34 cellular contexts compared by ENCODE assay signal in genomic region chr13:62321895-62322294, GRCh38.
"Had no signal": no experiment of that assay in that cellular context is flagged by ENCODE, and none has a peak within 500 bp of the region (broad histone marks: within the 10 kb centered on the region; RNA-seq: fewer than 3 reads in every experiment).

No MANE protein-coding gene starts in this region.

- DNase-seq: activated B cell treated with CpG ODN at 0.5 μM for 24 hours; activated CD4-positive, alpha-beta memory T cell treated with anti-CD3 and anti-CD28 coated beads, Interleukin-2, amount 10 ng/mL, durations not matched to agents 7 days and 5 days; activated CD4-positive, alpha-beta T cell treated with anti-CD3 and anti-CD28 coated beads for 4 hours; activated CD4-positive, alpha-beta T cell treated with anti-CD3 and anti-CD28 coated beads, Interleukin-2, amount 10 ng/mL, durations not matched to agents 7 days and 5 days; activated CD4-positive, alpha-beta T cell treated with anti-CD3 and anti-CD28 coated beads, Interleukin-2, amount 50 U/mL, for 48 hours; activated CD4-positive, CD25-positive, alpha-beta regulatory T cell treated with anti-CD3 and anti-CD28 coated beads, Interleukin-2, amount 50 U/mL, for 72 hours; activated CD8-positive, alpha-beta memory T cell treated with anti-CD3 and anti-CD28 coated beads for 24 hours; activated CD8-positive, alpha-beta memory T cell treated with anti-CD3 and anti-CD28 coated beads, Interleukin-2, amount 10 ng/mL, durations not matched to agents 7 days and 5 days; activated CD8-positive, alpha-beta memory T cell treated with anti-CD3 and anti-CD28 coated beads, Interleukin-2, amount 50 U/mL, for 48 hours; activated CD8-positive, alpha-beta T cell treated with anti-CD3 and anti-CD28 coated beads, Interleukin-2, amount 10 ng/mL, durations not matched to agents 7 days and 5 days; activated effector memory CD4-positive, alpha-beta T cell treated with Interleukin-2 at 50 U/mL for 16 hours; activated gamma-delta T cell; activated naive CD4-positive, alpha-beta T cell treated with anti-CD3 and anti-CD28 coated beads, Interleukin-2, amount 10 ng/mL, durations not matched to agents 7 days and 5 days; activated naive CD4-positive, alpha-beta T cell treated with Interleukin-2 at 50 U/mL for 16 hours; activated naive CD8-positive, alpha-beta T cell treated with anti-CD3 and anti-CD28 coated beads, Interleukin-2, amount 10 ng/mL, durations not matched to agents 7 days and 5 days; activated naive CD8-positive, alpha-beta T cell treated with anti-CD3 and anti-CD28 coated beads, Interleukin-2, amount 50 U/mL, for 24 hours; activated T-cell treated with anti-CD3 and anti-CD28 coated beads, Interleukin-2, amount 50 U/mL, for 24 hours; activated T-cell treated with anti-CD3 and anti-CD28 coated beads, Interleukin-2, amount 50 U/mL, for 48 hours; amygdala; anterior cingulate cortex; caudate nucleus; cerebellar nuclear complex; colonic mucosa; T-helper 2 cell; T-helper 9 cell had no signal

- H3K27me3 Mint-ChIP-seq: activated B cell treated with CpG ODN at 0.5 μM for 24 hours; activated CD4-positive, alpha-beta memory T cell treated with anti-CD3 and anti-CD28 coated beads, Interleukin-2, amount 10 ng/mL, durations not matched to agents 7 days and 5 days; activated CD4-positive, alpha-beta T cell treated with anti-CD3 and anti-CD28 coated beads, Interleukin-2, amount 10 ng/mL, durations not matched to agents 7 days and 5 days; activated CD8-positive, alpha-beta memory T cell treated with anti-CD3 and anti-CD28 coated beads, Interleukin-2, amount 10 ng/mL, durations not matched to agents 7 days and 5 days; activated naive CD4-positive, alpha-beta T cell treated with anti-CD3 and anti-CD28 coated beads, Interleukin-2, amount 10 ng/mL, durations not matched to agents 7 days and 5 days; activated naive CD4-positive, alpha-beta T cell treated with anti-CD3 and anti-CD28 coated beads, Interleukin-2, amount 50 U/mL, for 24 hours; activated naive CD8-positive, alpha-beta T cell; activated naive CD8-positive, alpha-beta T cell treated with anti-CD3 and anti-CD28 coated beads, Interleukin-2, amount 10 ng/mL, durations not matched to agents 7 days and 5 days; activated naive CD8-positive, alpha-beta T cell treated with anti-CD3 and anti-CD28 coated beads, Interleukin-2, amount 50 U/mL, for 24 hours; activated T-cell treated with anti-CD3 and anti-CD28 coated beads, Interleukin-2, amount 50 U/mL, for 24 hours; central memory CD8-positive, alpha-beta T cell had no signal

- H3K36me3 Mint-ChIP-seq: activated CD8-positive, alpha-beta memory T cell treated with anti-CD3 and anti-CD28 coated beads, Interleukin-2, amount 10 ng/mL, durations not matched to agents 7 days and 5 days; activated naive CD4-positive, alpha-beta T cell treated with anti-CD3 and anti-CD28 coated beads, Interleukin-2, amount 10 ng/mL, durations not matched to agents 7 days and 5 days; activated naive CD4-positive, alpha-beta T cell treated with anti-CD3 and anti-CD28 coated beads, Interleukin-2, amount 50 U/mL, for 24 hours; activated naive CD8-positive, alpha-beta T cell; activated naive CD8-positive, alpha-beta T cell treated with anti-CD3 and anti-CD28 coated beads, Interleukin-2, amount 10 ng/mL, durations not matched to agents 7 days and 5 days; brain had no signal

- H3K27ac ChIP-seq: ascending aorta, cardiac muscle cell, colonic mucosa, VCaP had no signal

- H3K4me1 ChIP-seq: ascending aorta, colonic mucosa had no signal

- H3K36me3 ChIP-seq: ascending aorta, cardiac muscle cell, colonic mucosa had no signal

- H3K9me3 Mint-ChIP-seq: activated CD4-positive, alpha-beta memory T cell treated with anti-CD3 and anti-CD28 coated beads, Interleukin-2, amount 10 ng/mL, durations not matched to agents 7 days and 5 days; activated CD4-positive, alpha-beta T cell treated with anti-CD3 and anti-CD28 coated beads, Interleukin-2, amount 10 ng/mL, durations not matched to agents 7 days and 5 days; activated naive CD4-positive, alpha-beta T cell treated with anti-CD3 and anti-CD28 coated beads, Interleukin-2, amount 10 ng/mL, durations not matched to agents 7 days and 5 days; activated naive CD4-positive, alpha-beta T cell treated with anti-CD3 and anti-CD28 coated beads, Interleukin-2, amount 50 U/mL, for 24 hours; activated naive CD8-positive, alpha-beta T cell treated with anti-CD3 and anti-CD28 coated beads, Interleukin-2, amount 10 ng/mL, durations not matched to agents 7 days and 5 days; activated naive CD8-positive, alpha-beta T cell treated with anti-CD3 and anti-CD28 coated beads, Interleukin-2, amount 50 U/mL, for 24 hours; activated T-helper 2 cell treated with anti-CD3 and anti-CD28 coated beads, Interferon-gamma antibody, Interleukin-2, Interleukin-4, amounts not matched to agents 10 μg/mL and 5 μg/mL and 100 μg/mL, durations not matched to agents 14 hours and 24 hours and 36 hours had no signal

- ATAC-seq: activated CD8-positive, alpha-beta memory T cell treated with anti-CD3 and anti-CD28 coated beads, Interleukin-2, amount 10 ng/mL, durations not matched to agents 7 days and 5 days; activated CD8-positive, alpha-beta T cell treated with anti-CD3 and anti-CD28 coated beads, Interleukin-2, amount 10 ng/mL, durations not matched to agents 7 days and 5 days; activated naive CD8-positive, alpha-beta T cell treated with anti-CD3 and anti-CD28 coated beads, Interleukin-2, amount 50 U/mL, for 24 hours had no signal

- H3K4me1 Mint-ChIP-seq: activated B cell treated with CpG ODN at 0.5 μM for 24 hours; activated CD4-positive, alpha-beta memory T cell treated with anti-CD3 and anti-CD28 coated beads, Interleukin-2, amount 10 ng/mL, durations not matched to agents 7 days and 5 days; activated CD4-positive, alpha-beta T cell treated with anti-CD3 and anti-CD28 coated beads, Interleukin-2, amount 10 ng/mL, durations not matched to agents 7 days and 5 days; activated CD8-positive, alpha-beta memory T cell treated with anti-CD3 and anti-CD28 coated beads, Interleukin-2, amount 10 ng/mL, durations not matched to agents 7 days and 5 days; activated naive CD4-positive, alpha-beta T cell treated with anti-CD3 and anti-CD28 coated beads, Interleukin-2, amount 10 ng/mL, durations not matched to agents 7 days and 5 days; activated naive CD4-positive, alpha-beta T cell treated with anti-CD3 and anti-CD28 coated beads, Interleukin-2, amount 50 U/mL, for 24 hours; activated naive CD8-positive, alpha-beta T cell treated with anti-CD3 and anti-CD28 coated beads, Interleukin-2, amount 10 ng/mL, durations not matched to agents 7 days and 5 days; activated naive CD8-positive, alpha-beta T cell treated with anti-CD3 and anti-CD28 coated beads, Interleukin-2, amount 50 U/mL, for 24 hours; central memory CD8-positive, alpha-beta T cell had no signal

- H3K4me3 Mint-ChIP-seq: activated B cell treated with CpG ODN at 0.5 μM for 24 hours; activated CD4-positive, alpha-beta memory T cell treated with anti-CD3 and anti-CD28 coated beads, Interleukin-2, amount 10 ng/mL, durations not matched to agents 7 days and 5 days; activated CD4-positive, alpha-beta T cell treated with anti-CD3 and anti-CD28 coated beads, Interleukin-2, amount 10 ng/mL, durations not matched to agents 7 days and 5 days; activated CD8-positive, alpha-beta memory T cell treated with anti-CD3 and anti-CD28 coated beads, Interleukin-2, amount 10 ng/mL, durations not matched to agents 7 days and 5 days; activated CD8-positive, alpha-beta T cell treated with anti-CD3 and anti-CD28 coated beads, Interleukin-2, amount 10 ng/mL, durations not matched to agents 7 days and 5 days; activated naive CD4-positive, alpha-beta T cell treated with anti-CD3 and anti-CD28 coated beads, Interleukin-2, amount 10 ng/mL, durations not matched to agents 7 days and 5 days; activated naive CD4-positive, alpha-beta T cell treated with anti-CD3 and anti-CD28 coated beads, Interleukin-2, amount 50 U/mL, for 24 hours; activated naive CD8-positive, alpha-beta T cell; activated naive CD8-positive, alpha-beta T cell treated with anti-CD3 and anti-CD28 coated beads, Interleukin-2, amount 10 ng/mL, durations not matched to agents 7 days and 5 days; activated naive CD8-positive, alpha-beta T cell treated with anti-CD3 and anti-CD28 coated beads, Interleukin-2, amount 50 U/mL, for 24 hours; activated T-cell treated with anti-CD3 and anti-CD28 coated beads, Interleukin-2, amount 50 U/mL, for 24 hours; brain; central memory CD8-positive, alpha-beta T cell; T-helper 2 cell treated with Interferon-gamma antibody and Interleukin-4, amounts not matched to agents 5 μg/mL and 100 μg/mL, for 36 hours had no signal

- H3K27me3 ChIP-seq: ascending aorta, cardiac muscle cell, colonic mucosa had no signal

- H3K4me3 ChIP-seq: ascending aorta, cardiac muscle cell, colonic mucosa had no signal

- H3K9me3 ChIP-seq: ascending aorta, colonic mucosa had no signal

- H3K27ac Mint-ChIP-seq: activated B cell treated with CpG ODN at 0.5 μM for 24 hours; activated CD4-positive, alpha-beta memory T cell treated with anti-CD3 and anti-CD28 coated beads, Interleukin-2, amount 10 ng/mL, durations not matched to agents 7 days and 5 days; activated CD4-positive, alpha-beta T cell treated with anti-CD3 and anti-CD28 coated beads, Interleukin-2, amount 10 ng/mL, durations not matched to agents 7 days and 5 days; activated CD8-positive, alpha-beta memory T cell treated with anti-CD3 and anti-CD28 coated beads, Interleukin-2, amount 10 ng/mL, durations not matched to agents 7 days and 5 days; activated CD8-positive, alpha-beta T cell treated with anti-CD3 and anti-CD28 coated beads, Interleukin-2, amount 10 ng/mL, durations not matched to agents 7 days and 5 days; activated naive CD4-positive, alpha-beta T cell treated with anti-CD3 and anti-CD28 coated beads, Interleukin-2, amount 10 ng/mL, durations not matched to agents 7 days and 5 days; activated naive CD4-positive, alpha-beta T cell treated with anti-CD3 and anti-CD28 coated beads, Interleukin-2, amount 50 U/mL, for 24 hours; activated naive CD8-positive, alpha-beta T cell; activated naive CD8-positive, alpha-beta T cell treated with anti-CD3 and anti-CD28 coated beads, Interleukin-2, amount 10 ng/mL, durations not matched to agents 7 days and 5 days; activated naive CD8-positive, alpha-beta T cell treated with anti-CD3 and anti-CD28 coated beads, Interleukin-2, amount 50 U/mL, for 24 hours; activated T-cell treated with anti-CD3 and anti-CD28 coated beads, Interleukin-2, amount 50 U/mL, for 24 hours; activated T-helper 2 cell treated with anti-CD3 and anti-CD28 coated beads, Interferon-gamma antibody, Interleukin-2, Interleukin-4, amounts not matched to agents 10 μg/mL and 5 μg/mL and 100 μg/mL, durations not matched to agents 14 hours and 24 hours and 36 hours; brain; T-helper 2 cell treated with Interferon-gamma antibody and Interleukin-4, amounts not matched to agents 5 μg/mL and 100 μg/mL, for 36 hours had no signal
